9 cellular contexts compared by ENCODE assay signal in the genomic region with DNA sequence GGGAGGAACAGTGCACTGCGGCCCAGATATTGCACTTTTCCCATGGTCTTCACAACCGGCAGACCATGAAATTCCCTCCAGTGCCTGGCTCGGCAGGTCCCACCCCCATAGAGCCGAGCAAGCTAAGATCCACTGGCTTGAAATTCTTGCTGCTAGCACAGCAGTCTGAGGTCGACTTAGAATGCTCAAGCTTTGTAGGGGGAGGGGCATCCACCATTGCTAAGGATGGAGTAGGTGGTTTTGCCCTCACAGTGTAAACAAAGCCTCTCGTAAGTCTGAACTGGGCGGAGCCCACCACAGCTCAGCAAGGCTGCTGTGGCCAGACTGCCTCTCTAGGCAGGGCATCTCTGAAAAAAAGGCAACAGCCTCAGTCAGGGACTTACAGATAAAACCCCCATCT.
DNase-seq lines count a peak whose midpoint lies in the region; ATAC-seq, FAIRE-seq and TF ChIP-seq lines count a peak whose summit lies in the region.
"Had no signal": no experiment of that assay in that cellular context is flagged by ENCODE, and none has a peak within 500 bp of the region (broad histone marks: within the 10 kb centered on the region; RNA-seq: fewer than 3 reads in every experiment).

No MANE protein-coding gene starts in this region.

- H3K4me1 ChIP-seq in cardiac muscle cell (ENCODE audit: low read depth) (peaks cover 25% of the 10 kb centered on the region), right cardiac atrium (ENCODE audit: control insufficient read depth, insufficient read depth, low read length) (no peaks in the 10 kb centered on the region)

- ATAC-seq in right cardiac atrium, result no peak
- no peak for ATAC-seq in GM21381 (IDR thresholded peaks at IDR 0.05; ENCODE audit: unreplicated experiment)
- no peak for ATAC-seq in GM21786 (IDR thresholded peaks at IDR 0.05; ENCODE audit: unreplicated experiment)
- ATAC-seq: left lobe of liver had no signal

- TF ChIP-seq CTCF in cardiac muscle cell (IDR thresholded peaks at IDR 0.05; ENCODE audit: low read depth, low read length) (no peak), astrocyte of the spinal cord (IDR thresholded peaks at IDR 0.05; ENCODE audit: low read depth, low read length) (no peak)

- intact Hi-C loops in right cardiac atrium (cut with DNase I), result no loop called here

- H3K27ac ChIP-seq in cardiac muscle cell, result peak overlapping the region; percentile 77
- H3K27ac ChIP-seq in right cardiac atrium (ENCODE audit: low read length), result no peak overlapping the region

- no peak for FAIRE-seq in GM19239 (lab: Jason Lieb, UNC)

- 42% methylated on average over 7 of the region's 7 CpGs for WGBS in right cardiac atrium

- in situ Hi-C loops in astrocyte of the spinal cord (cut with HindIII; ENCODE audit: low sequenced_read_pairs), result no loop called here

- no peaks in the 10 kb centered on the region for H3K9me3 ChIP-seq in cardiac muscle cell (ENCODE audit: low read depth)
- no peaks in the 10 kb centered on the region for H3K9me3 ChIP-seq in right cardiac atrium (ENCODE audit: control insufficient read depth, low read length)

- DNase-seq in cardiac muscle cell (ENCODE audit: low read depth in 1 of 2, low spot score in 1 of 2) (peak in 1 of 2 donors; percentile 76), right cardiac atrium (no peak), astrocyte of the spinal cord (ENCODE audit: low read depth, low spot score) (peak; percentile 73), kidney glomerular epithelial cell (lab: John Stamatoyannopoulos, UW) (peak; percentile 96), NCI-H1048 (lab: John Stamatoyannopoulos, UW) (no peak), GM19239 (ENCODE audit: insufficient read length, low spot score) (no peak)

- H3K27me3 ChIP-seq in cardiac muscle cell (no peaks in the 10 kb centered on the region), right cardiac atrium (ENCODE audit: control insufficient read depth, insufficient read depth) (no peaks in the 10 kb centered on the region)

- H3K4me3 ChIP-seq in cardiac muscle cell, result no peak overlapping the region
- H3K4me3 ChIP-seq in right cardiac atrium (ENCODE audit: low read length), result no peak overlapping the region
- H3K4me3 ChIP-seq in astrocyte of the spinal cord (ENCODE audit: low read depth, low read length), result no peak overlapping the region

- no peaks in the 10 kb centered on the region for H3K36me3 ChIP-seq in cardiac muscle cell

Comparison
In these comparisons a context has a peak if more than half of its experiments do, and no peak if none do; other contexts are left out.
1. DNase-seq: peak in astrocyte of the spinal cord (single experiment) and kidney glomerular epithelial cell (single experiment); none in right cardiac atrium (0 of 3), NCI-H1048 (single experiment) and GM19239 (single experiment).